ENCODE assay signal across 1 cellular context in genomic region chr15:98682992-98683701, GRCh38.
TF ChIP-seq lines count a peak whose summit lies in the region.

No MANE protein-coding gene starts in this region.

TF ChIP-seq in A549, 52 proteins besides CTCF, POLR2A, EP300 and RAD21 (continued from another document):
- TF ChIP-seq RNF2 (IDR thresholded peaks at IDR 0.05; ENCODE audit: borderline replicate concordance, low read depth) (no peak), MYC (IDR thresholded peaks at IDR 0.05; ENCODE audit: borderline replicate concordance, low read length) (no peak)
